ENCODE assay signal across 21 cellular contexts in genomic region chr4:132297346-132297745, GRCh38.
DNase-seq lines count a peak whose midpoint lies in the region; ATAC-seq and TF ChIP-seq lines count a peak whose summit lies in the region.
"Had no signal": no experiment of that assay in that cellular context is flagged by ENCODE, and none has a peak within 500 bp of the region (broad histone marks: within the 10 kb centered on the region; RNA-seq: fewer than 3 reads in every experiment).

No MANE protein-coding gene starts in this region.

- no peak overlapping the region for H3K27ac ChIP-seq in OCI-LY7 (ENCODE audit: low read depth, low read length, poor library complexity, severe bottlenecking)
- H3K27ac ChIP-seq: body of pancreas, heart right ventricle, neural progenitor cell, upper lobe of left lung had no signal

- H3K36me3 ChIP-seq in OCI-LY7 (ENCODE audit: insufficient read depth, low read length): no peaks in the 10 kb centered on the region
- H3K36me3 ChIP-seq: heart right ventricle, neural progenitor cell, upper lobe of left lung had no signal

- H2AFZ ChIP-seq in OCI-LY7 (ENCODE audit: low read length): peak overlapping the region; percentile 46; the same call in 1 of the 2 replicates
- H2AFZ ChIP-seq: neural progenitor cell had no signal

- no peaks in the 10 kb centered on the region for H4K20me1 ChIP-seq in OCI-LY7 (ENCODE audit: insufficient read depth, low read length)

- H3K79me2 ChIP-seq in OCI-LY7 (ENCODE audit: insufficient read depth, low read depth, low read length): no peaks in the 10 kb centered on the region

- intact Hi-C loops in OCI-LY7 (cut with micrococcal nuclease; ENCODE audit: unreplicated experiment): no loop called here

- H3K9me2 ChIP-seq in OCI-LY7 (ENCODE audit: insufficient read depth, low read length): no peaks in the 10 kb centered on the region

- TF ChIP-seq CTCF in OCI-LY7 (conservative IDR thresholded peaks at IDR 0.05; ENCODE audit: low read length) (no peak), epithelial cell of esophagus (IDR thresholded peaks at IDR 0.05; ENCODE audit: insufficient read depth, low read depth, low read length, missing control alignments) (no peak)

- CTCF ChIA-PET in OCI-LY7 (lab: Charles Lee; ENCODE audit: unreplicated experiment): no interaction called here

- peaks cover 8% of the 10 kb centered on the region; the same call in 1 of the 2 replicates for H3K9me3 ChIP-seq in OCI-LY7 (ENCODE audit: low read length)
- H3K9me3 ChIP-seq: body of pancreas, upper lobe of left lung had no signal

- no peak for ATAC-seq in HG03280 (IDR thresholded peaks at IDR 0.05; ENCODE audit: unreplicated experiment)
- ATAC-seq in GM18517 (IDR thresholded peaks at IDR 0.05; ENCODE audit: unreplicated experiment): no peak
- ATAC-seq: activated CD4-positive, alpha-beta T cell treated with anti-CD3 and anti-CD28 coated beads for 36 hours; body of pancreas; heart right ventricle; T-cell had no signal

- no TSS peak for BruUV-seq in OCI-LY7 (replicated peaks; lab: Mats Ljungman, UMichigan)

- DNase-seq in DMS79 treated with DMSO at 0.1 percent for 48 hours (lab: John Stamatoyannopoulos, UW) (peak; percentile 1), DMS79 (lab: John Stamatoyannopoulos, UW) (no peak), OCI-LY7 (ENCODE audit: low spot score) (no peak), epithelial cell of esophagus (ENCODE audit: low read depth) (peak; percentile 9), renal cortical epithelial cell (ENCODE audit: low read depth) (peak; percentile 11), SKM-1 treated with dmso at 0.1 percent for 144 hours (lab: John Stamatoyannopoulos, UW; ENCODE audit: unreplicated experiment) (no peak)
- DNase-seq: 8988T; activated CD4-positive, alpha-beta T cell treated with anti-CD3 and anti-CD28 coated beads for 36 hours; body of pancreas; effector memory CD4-positive, alpha-beta T cell; EL; heart right ventricle; immature natural killer cell; NCI-H187; NCI-H2227 treated with DMSO at 0.1 percent for 48 hours; SHP77 treated with DMSO at 0.1 percent for 48 hours; T-cell; upper lobe of left lung had no signal

- H3K4me1 ChIP-seq in OCI-LY7 (ENCODE audit: insufficient read depth, low read length, poor library complexity, severe bottlenecking): no peaks in the 10 kb centered on the region
- H3K4me1 ChIP-seq: body of pancreas, heart right ventricle, neural progenitor cell, upper lobe of left lung had no signal

- POLR2A ChIA-PET in OCI-LY7 (lab: Charles Lee): interaction anchor here (0.7 to 2.8 kb wide), 6 partner anchors 9 to 117 kb away, joined by 3 to 17 read pairs (median 3); no protein-coding TSS in a partner anchor

- H3K4me3 ChIP-seq in OCI-LY7 (ENCODE audit: low read depth, low read length, poor library complexity, severe bottlenecking): no peak overlapping the region
- H3K4me3 ChIP-seq in epithelial cell of esophagus (ENCODE audit: low read length): no peak overlapping the region
- H3K4me3 ChIP-seq: body of pancreas, heart right ventricle, neural progenitor cell, upper lobe of left lung had no signal

- no peak overlapping the region for H3K4me2 ChIP-seq in OCI-LY7 (ENCODE audit: low read length)
- H3K4me2 ChIP-seq: neural progenitor cell had no signal

Comparison
In these comparisons a context has a peak if more than half of its experiments do, and no peak if none do; other contexts are left out.
1. DNase-seq: peak in DMS79 treated with DMSO at 0.1 percent for 48 hours (single experiment), epithelial cell of esophagus (single experiment) and renal cortical epithelial cell (single experiment); none in DMS79 (single experiment), OCI-LY7 (single experiment) and SKM-1 treated with dmso at 0.1 percent for 144 hours (single experiment).